Comparison of ENCODE assay signal across 37 cellular contexts in the genomic region with DNA sequence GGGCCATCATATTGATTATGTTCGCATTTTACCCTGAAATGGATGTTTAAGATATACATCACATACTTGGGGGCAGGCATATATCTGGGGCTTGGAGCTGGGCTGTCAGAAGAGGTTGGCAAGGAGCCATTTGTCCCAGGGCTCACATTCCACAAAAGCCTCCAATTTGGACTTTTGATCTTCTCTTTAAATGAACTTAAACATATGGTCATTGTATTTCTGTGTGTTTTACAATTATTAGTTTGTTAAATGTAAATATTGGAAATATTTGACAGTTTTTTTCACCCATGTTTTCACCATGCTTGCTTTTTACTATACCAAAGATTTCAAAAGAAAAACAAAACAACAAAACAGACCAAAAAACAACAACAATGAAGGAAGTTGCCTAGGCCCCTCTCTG.
"Had no signal": no experiment of that assay in that cellular context is flagged by ENCODE, and none has a peak within 500 bp of the region (broad histone marks: within the 10 kb centered on the region; RNA-seq: fewer than 3 reads in every experiment).

No MANE protein-coding gene starts in this region.

- DNase-seq: activated B cell treated with CpG ODN at 0.5 μM for 24 hours; activated CD4-positive, alpha-beta memory T cell treated with anti-CD3 and anti-CD28 coated beads for 36 hours; activated CD4-positive, alpha-beta T cell treated with anti-CD3 and anti-CD28 coated beads for 4 hours; activated CD4-positive, alpha-beta T cell treated with anti-CD3 and anti-CD28 coated beads, Interleukin-2, amount 10 ng/mL, durations not matched to agents 24 days and 14 days; activated CD4-positive, alpha-beta T cell treated with anti-CD3 and anti-CD28 coated beads, Interleukin-2, amount 50 U/mL, for 1 hour; activated CD4-positive, alpha-beta T cell treated with anti-CD3 and anti-CD28 coated beads, Interleukin-2, amount 50 U/mL, for 4 hours; activated CD4-positive, CD25-positive, alpha-beta regulatory T cell treated with anti-CD3 and anti-CD28 coated beads, Interleukin-2, amount 50 U/mL, for 72 hours; activated CD8-positive, alpha-beta memory T cell treated with anti-CD3 and anti-CD28 coated beads, Interleukin-2, amount 50 U/mL, for 4 hours; activated CD8-positive, alpha-beta T cell treated with anti-CD3 and anti-CD28 coated beads for 36 hours; activated effector memory CD4-positive, alpha-beta T cell treated with anti-CD3 and anti-CD28 coated beads, Interleukin-2, amount 50 U/mL, for 16 hours; activated gamma-delta T cell treated with Interleukin-2 at 50 U/mL for 16 hours; activated naive CD4-positive, alpha-beta T cell; activated naive CD4-positive, alpha-beta T cell treated with anti-CD3 and anti-CD28 coated beads for 36 hours; activated naive CD4-positive, alpha-beta T cell treated with anti-CD3 and anti-CD28 coated beads, Interleukin-2, amount 50 U/mL, for 16 hours; activated naive CD8-positive, alpha-beta T cell treated with anti-CD3 and anti-CD28 coated beads for 36 hours; activated T-cell treated with anti-CD3 and anti-CD28 coated beads for 4 hours; activated T-cell treated with anti-CD3 and anti-CD28 coated beads, Interleukin-2, amount 50 U/mL, for 1 hour; activated T-cell treated with anti-CD3 and anti-CD28 coated beads, Interleukin-2, amount 50 U/mL, for 4 hours; activated T-cell treated with anti-CD3 and anti-CD28 coated beads, Interleukin-2, amount 50 U/mL, for 72 hours; adrenal gland; amniotic stem cell; anterior cingulate cortex; caudate nucleus; SW 1271; T-helper 1 cell; T-helper 2 cell; T-helper 9 cell had no signal

- H3K4me3 Mint-ChIP-seq: activated B cell treated with CpG ODN at 0.5 μM for 24 hours; activated CD4-positive, alpha-beta memory T cell treated with anti-CD3 and anti-CD28 coated beads for 36 hours; activated CD4-positive, alpha-beta T cell treated with anti-CD3 and anti-CD28 coated beads, Interleukin-2, amount 10 ng/mL, durations not matched to agents 24 days and 14 days; activated CD8-positive, alpha-beta T cell treated with anti-CD3 and anti-CD28 coated beads for 36 hours; activated naive CD4-positive, alpha-beta T cell treated with anti-CD3 and anti-CD28 coated beads for 36 hours; activated naive CD8-positive, alpha-beta T cell treated with anti-CD3 and anti-CD28 coated beads for 36 hours; activated T-cell treated with anti-CD3 and anti-CD28 coated beads, Interleukin-2, amount 50 U/mL, for 4 hours; activated T-cell treated with anti-CD3 and anti-CD28 coated beads, Interleukin-2, amount 50 U/mL, for 72 hours; activated T-helper 1 cell treated with anti-CD3 and anti-CD28 coated beads, Interleukin-12 subunit alpha, Interleukin-12 subunit beta, Interleukin-2, Interleukin-4 antibody, amounts not matched to agents 30 ng/mL and 10 ng/mL and 1 ng/mL, durations not matched to agents 14 hours and 24 hours and 36 hours; activated T-helper 17 cell treated with anti-CD3 and anti-CD28 coated beads, Interleukin-2, amount 50 U/mL, for 72 hours; brain; central memory CD8-positive, alpha-beta T cell; T-helper 1 cell treated with Interleukin-12 subunit alpha and Interleukin-12 subunit beta and Interleukin-4 antibody, amounts not matched to agents 30 μg/mL and 1 μg/mL, for 36 hours; T-helper 2 cell treated with Interferon-gamma antibody and Interleukin-4, amounts not matched to agents 5 μg/mL and 100 μg/mL, for 36 hours had no signal

- H3K27me3 Mint-ChIP-seq: activated B cell treated with CpG ODN at 0.5 μM for 24 hours; activated CD4-positive, alpha-beta memory T cell treated with anti-CD3 and anti-CD28 coated beads for 36 hours; activated CD4-positive, alpha-beta T cell treated with anti-CD3 and anti-CD28 coated beads, Interleukin-2, amount 10 ng/mL, durations not matched to agents 24 days and 14 days; activated CD8-positive, alpha-beta T cell treated with anti-CD3 and anti-CD28 coated beads for 36 hours; activated naive CD8-positive, alpha-beta T cell treated with anti-CD3 and anti-CD28 coated beads for 36 hours; activated T-helper 17 cell treated with anti-CD3 and anti-CD28 coated beads, Interleukin-2, amount 50 U/mL, for 72 hours; brain; central memory CD8-positive, alpha-beta T cell had no signal

- ATAC-seq: activated CD8-positive, alpha-beta T cell treated with anti-CD3 and anti-CD28 coated beads for 36 hours; activated naive CD4-positive, alpha-beta T cell treated with anti-CD3 and anti-CD28 coated beads, Interleukin-2, amount 50 U/mL, for 72 hours; activated T-cell treated with anti-CD3 and anti-CD28 coated beads, Interleukin-2, amount 50 U/mL, for 4 hours; activated T-cell treated with anti-CD3 and anti-CD28 coated beads, Interleukin-2, amount 50 U/mL, for 72 hours; activated T-helper 17 cell treated with anti-CD3 and anti-CD28 coated beads, Interleukin-2, amount 50 U/mL, for 72 hours had no signal

- H3K9me3 Mint-ChIP-seq: activated B cell treated with CpG ODN at 0.5 μM for 24 hours; activated CD4-positive, alpha-beta memory T cell treated with anti-CD3 and anti-CD28 coated beads for 36 hours; activated CD4-positive, alpha-beta T cell treated with anti-CD3 and anti-CD28 coated beads, Interleukin-2, amount 10 ng/mL, durations not matched to agents 24 days and 14 days; activated CD8-positive, alpha-beta T cell treated with anti-CD3 and anti-CD28 coated beads for 36 hours; activated naive CD4-positive, alpha-beta T cell treated with anti-CD3 and anti-CD28 coated beads for 36 hours; activated naive CD4-positive, alpha-beta T cell treated with anti-CD3 and anti-CD28 coated beads, Interleukin-2, amount 50 U/mL, for 72 hours; activated naive CD8-positive, alpha-beta T cell treated with anti-CD3 and anti-CD28 coated beads for 36 hours; activated T-cell treated with anti-CD3 and anti-CD28 coated beads, Interleukin-2, amount 50 U/mL, for 4 hours; activated T-cell treated with anti-CD3 and anti-CD28 coated beads, Interleukin-2, amount 50 U/mL, for 72 hours; activated T-helper 1 cell treated with anti-CD3 and anti-CD28 coated beads, Interleukin-12 subunit alpha, Interleukin-12 subunit beta, Interleukin-2, Interleukin-4 antibody, amounts not matched to agents 30 ng/mL and 10 ng/mL and 1 ng/mL, durations not matched to agents 14 hours and 24 hours and 36 hours; activated T-helper 17 cell treated with anti-CD3 and anti-CD28 coated beads, Interleukin-2, amount 50 U/mL, for 72 hours; brain; T-helper 1 cell treated with Interleukin-12 subunit alpha and Interleukin-12 subunit beta and Interleukin-4 antibody, amounts not matched to agents 30 μg/mL and 1 μg/mL, for 36 hours; T-helper 2 cell treated with Interferon-gamma antibody and Interleukin-4, amounts not matched to agents 5 μg/mL and 100 μg/mL, for 36 hours had no signal

- H3K4me3 ChIP-seq: adrenal gland, ascending aorta, cardiac muscle cell had no signal

- H3K4me1 Mint-ChIP-seq: activated B cell treated with CpG ODN at 0.5 μM for 24 hours; activated CD4-positive, alpha-beta T cell treated with anti-CD3 and anti-CD28 coated beads, Interleukin-2, amount 10 ng/mL, durations not matched to agents 24 days and 14 days; activated naive CD8-positive, alpha-beta T cell treated with anti-CD3 and anti-CD28 coated beads for 36 hours; activated T-helper 17 cell treated with anti-CD3 and anti-CD28 coated beads, Interleukin-2, amount 50 U/mL, for 72 hours; central memory CD8-positive, alpha-beta T cell had no signal

- H3K27ac ChIP-seq: adrenal gland, ascending aorta, cardiac muscle cell, VCaP had no signal

- H3K9me3 ChIP-seq: adrenal gland, ascending aorta had no signal

- H3K27me3 ChIP-seq: adrenal gland, ascending aorta, cardiac muscle cell had no signal

- H3K4me1 ChIP-seq: adrenal gland, ascending aorta had no signal

- H3K36me3 Mint-ChIP-seq: activated CD4-positive, alpha-beta memory T cell treated with anti-CD3 and anti-CD28 coated beads for 36 hours; activated naive CD4-positive, alpha-beta T cell treated with anti-CD3 and anti-CD28 coated beads, Interleukin-2, amount 50 U/mL, for 72 hours; activated naive CD8-positive, alpha-beta T cell treated with anti-CD3 and anti-CD28 coated beads for 36 hours; brain had no signal

- H3K27ac Mint-ChIP-seq: activated B cell treated with CpG ODN at 0.5 μM for 24 hours; activated CD4-positive, alpha-beta memory T cell treated with anti-CD3 and anti-CD28 coated beads for 36 hours; activated CD4-positive, alpha-beta T cell treated with anti-CD3 and anti-CD28 coated beads, Interleukin-2, amount 10 ng/mL, durations not matched to agents 24 days and 14 days; activated CD8-positive, alpha-beta T cell treated with anti-CD3 and anti-CD28 coated beads for 36 hours; activated naive CD4-positive, alpha-beta T cell treated with anti-CD3 and anti-CD28 coated beads for 36 hours; activated naive CD4-positive, alpha-beta T cell treated with anti-CD3 and anti-CD28 coated beads, Interleukin-2, amount 50 U/mL, for 72 hours; activated naive CD8-positive, alpha-beta T cell treated with anti-CD3 and anti-CD28 coated beads for 36 hours; activated T-cell treated with anti-CD3 and anti-CD28 coated beads, Interleukin-2, amount 50 U/mL, for 72 hours; activated T-helper 1 cell treated with anti-CD3 and anti-CD28 coated beads, Interleukin-12 subunit alpha, Interleukin-12 subunit beta, Interleukin-2, Interleukin-4 antibody, amounts not matched to agents 30 ng/mL and 10 ng/mL and 1 ng/mL, durations not matched to agents 14 hours and 24 hours and 36 hours; activated T-helper 17 cell treated with anti-CD3 and anti-CD28 coated beads, Interleukin-2, amount 50 U/mL, for 72 hours; brain; T-helper 1 cell treated with Interleukin-12 subunit alpha and Interleukin-12 subunit beta and Interleukin-4 antibody, amounts not matched to agents 30 μg/mL and 1 μg/mL, for 36 hours; T-helper 2 cell treated with Interferon-gamma antibody and Interleukin-4, amounts not matched to agents 5 μg/mL and 100 μg/mL, for 36 hours had no signal

- H3K36me3 ChIP-seq: adrenal gland, ascending aorta, cardiac muscle cell had no signal
